In the genomic region with DNA sequence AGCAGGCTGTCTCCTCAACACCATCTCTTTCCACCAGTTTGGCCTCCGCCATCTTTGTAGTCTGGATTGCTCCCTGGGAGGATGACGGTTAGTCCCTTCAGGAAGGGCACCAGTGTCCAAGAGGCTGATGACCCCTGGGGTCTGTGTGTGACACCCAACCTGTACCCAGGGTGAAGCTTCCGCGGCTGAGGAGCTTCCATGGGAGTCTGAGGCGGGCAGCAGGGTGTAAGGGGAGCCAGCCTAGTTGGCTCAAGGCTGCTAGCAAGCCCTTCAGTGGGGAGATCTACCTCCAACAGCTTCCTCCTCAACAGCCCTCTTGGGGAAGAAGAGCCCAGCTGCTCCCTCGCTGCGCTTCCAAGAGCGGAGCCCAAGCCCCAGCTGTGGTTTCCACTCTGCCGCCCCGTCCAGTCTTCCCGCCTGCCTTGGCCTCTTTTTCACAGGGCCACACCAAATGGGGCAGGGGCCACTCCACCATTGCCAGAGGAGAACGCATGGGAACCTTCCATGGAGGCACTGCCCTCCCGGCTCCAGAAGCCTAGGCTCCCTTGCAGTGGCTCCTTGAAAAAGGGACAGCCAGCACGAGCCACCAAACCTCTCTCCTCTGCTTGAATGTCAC, we compare ENCODE assay signal across 24 cellular contexts. TPM values are rescaled to one million over a fixed set of nuclear protein-coding genes. Genes with fewer than 3 reads are reported as not detected.
"Had no signal": no experiment of that assay in that cellular context is flagged by ENCODE, and none has a peak within 500 bp of the region (broad histone marks: within the 10 kb centered on the region; RNA-seq: fewer than 3 reads in every experiment).

No MANE protein-coding gene starts in this region.

- DNase-seq: activated CD4-positive, alpha-beta T cell treated with anti-CD3 and anti-CD28 coated beads, Interleukin-2, amount 10 ng/mL, durations not matched to agents 24 days and 14 days; activated effector memory CD4-positive, alpha-beta T cell treated with anti-CD3 and anti-CD28 coated beads, Interleukin-2, amount 50 U/mL, for 16 hours; activated naive CD4-positive, alpha-beta T cell treated with anti-CD3 and anti-CD28 coated beads, Interleukin-2, amount 50 U/mL, for 16 hours; activated T-cell treated with anti-CD3 and anti-CD28 coated beads, Interleukin-2, amount 50 U/mL, for 72 hours; effector CD4-positive, alpha-beta T cell; gastrocnemius medialis; heart left ventricle; kidney; pancreas; sigmoid colon; stimulated activated CD4-positive, alpha-beta T cell treated with anti-CD3 and anti-CD28 coated beads, Interleukin-4, amount 100 ng/mL, for 4 hours; stimulated activated naive B cell treated with anti-CD40 and anti-IgM and Interleukin-4, amounts not matched to agents 10 μg/mL and 1 μg/mL and 100 μg/mL, for 72 hours; T-helper 1 cell; T-helper 9 cell had no signal

- H3K9me3 Mint-ChIP-seq: activated CD4-positive, alpha-beta T cell treated with anti-CD3 and anti-CD28 coated beads, Interleukin-2, amount 10 ng/mL, durations not matched to agents 24 days and 14 days; activated T-cell treated with anti-CD3 and anti-CD28 coated beads, Interleukin-2, amount 50 U/mL, for 72 hours; neural crest cell had no signal

- H3K9me3 ChIP-seq: ascending aorta, breast epithelium, gastrocnemius medialis, heart left ventricle, pancreas, sigmoid colon had no signal

- H3K36me3 ChIP-seq: ascending aorta, breast epithelium, gastrocnemius medialis, heart left ventricle, pancreas, sigmoid colon had no signal

- H3K4me1 Mint-ChIP-seq: activated CD4-positive, alpha-beta T cell treated with anti-CD3 and anti-CD28 coated beads, Interleukin-2, amount 10 ng/mL, durations not matched to agents 24 days and 14 days had no signal

- H3K27me3 ChIP-seq: ascending aorta, breast epithelium, gastrocnemius medialis, heart left ventricle, pancreas, sigmoid colon had no signal

- H3K4me3 Mint-ChIP-seq: activated CD4-positive, alpha-beta T cell treated with anti-CD3 and anti-CD28 coated beads, Interleukin-2, amount 10 ng/mL, durations not matched to agents 24 days and 14 days; activated T-cell treated with anti-CD3 and anti-CD28 coated beads, Interleukin-2, amount 50 U/mL, for 72 hours; neural crest cell; stimulated activated naive B cell treated with anti-CD40 and anti-IgM and Interleukin-4, amounts not matched to agents 10 μg/mL and 1 μg/mL and 100 μg/mL, for 72 hours had no signal

- H3K4me1 ChIP-seq: ascending aorta, breast epithelium, gastrocnemius medialis, heart left ventricle had no signal

- H3K27ac Mint-ChIP-seq: activated CD4-positive, alpha-beta T cell treated with anti-CD3 and anti-CD28 coated beads, Interleukin-2, amount 10 ng/mL, durations not matched to agents 24 days and 14 days; activated T-cell treated with anti-CD3 and anti-CD28 coated beads, Interleukin-2, amount 50 U/mL, for 72 hours; stimulated activated naive B cell treated with anti-CD40 and anti-IgM and Interleukin-4, amounts not matched to agents 10 μg/mL and 1 μg/mL and 100 μg/mL, for 72 hours had no signal

- H3K27me3 Mint-ChIP-seq: stimulated activated naive B cell treated with anti-CD40 and anti-IgM and Interleukin-4, amounts not matched to agents 10 μg/mL and 1 μg/mL and 100 μg/mL, for 72 hours had no signal

- H3K27ac ChIP-seq: ascending aorta, breast epithelium, coronary artery, gastrocnemius medialis, heart left ventricle, pancreas, sigmoid colon had no signal

- ATAC-seq: activated T-cell treated with anti-CD3 and anti-CD28 coated beads, Interleukin-2, amount 50 U/mL, for 72 hours; esophagus mucosa; gastrocnemius medialis; left lobe of liver; pancreas; stimulated activated naive B cell treated with anti-CD40 and anti-IgM and Interleukin-4, amounts not matched to agents 10 μg/mL and 1 μg/mL and 100 μg/mL, for 72 hours had no signal

- H3K4me3 ChIP-seq: ascending aorta, breast epithelium, coronary artery, gastrocnemius medialis, heart left ventricle, pancreas, sigmoid colon had no signal

RNA-seq across cellular contexts. Expression of gene SSMEM1, which starts 59.8 kb away (rescaled TPM):
- total RNA-seq: activated CD4-positive, alpha-beta T cell treated with anti-CD3 and anti-CD28 coated beads, Interleukin-2, amount 10 ng/mL, durations not matched to agents 24 days and 14 days; activated CD8-positive, alpha-beta memory T cell treated with anti-CD3 and anti-CD28 coated beads for 36 hours; activated T-cell treated with anti-CD3 and anti-CD28 coated beads, Interleukin-2, amount 50 U/mL, for 72 hours; ascending aorta; breast epithelium; esophagus mucosa; gastrocnemius medialis; heart left ventricle; kidney; left lobe of liver; lung microvascular endothelial cell; myocyte; neural crest cell; pancreas; sigmoid colon; urinary bladder had no signal
- polyA plus RNA-seq: heart left ventricle, sigmoid colon, urinary bladder had no signal
